In the genomic region with DNA sequence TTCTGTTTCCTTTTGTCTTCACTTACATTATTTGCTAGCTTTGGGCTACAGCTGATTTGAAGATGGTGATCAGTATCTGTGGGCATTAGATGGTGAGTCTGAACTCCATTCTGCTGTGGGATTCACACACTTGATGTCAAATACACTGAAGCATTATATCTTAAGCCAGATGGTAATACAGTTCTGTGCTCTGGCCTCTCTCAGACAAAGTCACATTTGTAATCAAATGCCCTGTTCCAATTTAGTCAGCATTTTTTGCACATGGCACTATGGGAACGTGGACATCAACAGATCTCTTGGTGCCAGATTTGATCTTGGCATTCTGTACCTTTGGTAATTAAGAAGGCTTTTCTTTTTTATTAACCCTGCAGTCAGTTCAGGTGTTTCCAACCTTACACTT, we compare ENCODE assay signal across 2 cellular contexts.
TF ChIP-seq lines count a peak whose summit lies in the region.

No MANE protein-coding gene starts in this region.

TF ChIP-seq in liver, 16 proteins besides CTCF, POLR2A, EP300 and RAD21:
- TF ChIP-seq FOXA2 (IDR thresholded peaks at IDR 0.05) = no peak
- TF ChIP-seq JUND (IDR thresholded peaks at IDR 0.05) = no peak
- no peak for TF ChIP-seq HNF4G (IDR thresholded peaks at IDR 0.05)
- TF ChIP-seq EGR1 (IDR thresholded peaks at IDR 0.05; ENCODE audit: low read depth in 2 of 2) = no peak
- TF ChIP-seq HNF4A (conservative IDR thresholded peaks at IDR 0.05) = no peak
- no peak for TF ChIP-seq MAX (IDR thresholded peaks at IDR 0.05)
- no peak for TF ChIP-seq TAF1 (conservative IDR thresholded peaks at IDR 0.05)
- no peak for TF ChIP-seq ZBTB33 (IDR thresholded peaks at IDR 0.05)
- TF ChIP-seq RXRA (IDR thresholded peaks at IDR 0.05) = no peak
- TF ChIP-seq GABPA (IDR thresholded peaks at IDR 0.05 in 1 of 2, conservative IDR thresholded peaks at IDR 0.05 in 1 of 2) = no peak
- TF ChIP-seq, protein P1, sequence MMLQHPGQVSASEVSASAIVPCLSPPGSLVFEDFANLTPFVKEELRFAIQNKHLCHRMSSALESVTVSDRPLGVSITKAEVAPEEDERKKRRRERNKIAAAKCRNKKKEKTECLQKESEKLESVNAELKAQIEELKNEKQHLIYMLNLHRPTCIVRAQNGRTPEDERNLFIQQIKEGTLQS (IDR thresholded peaks at IDR 0.05) = no peak
- no peak for TF ChIP-seq SP1 (IDR thresholded peaks at IDR 0.05)
- TF ChIP-seq, protein P2, sequence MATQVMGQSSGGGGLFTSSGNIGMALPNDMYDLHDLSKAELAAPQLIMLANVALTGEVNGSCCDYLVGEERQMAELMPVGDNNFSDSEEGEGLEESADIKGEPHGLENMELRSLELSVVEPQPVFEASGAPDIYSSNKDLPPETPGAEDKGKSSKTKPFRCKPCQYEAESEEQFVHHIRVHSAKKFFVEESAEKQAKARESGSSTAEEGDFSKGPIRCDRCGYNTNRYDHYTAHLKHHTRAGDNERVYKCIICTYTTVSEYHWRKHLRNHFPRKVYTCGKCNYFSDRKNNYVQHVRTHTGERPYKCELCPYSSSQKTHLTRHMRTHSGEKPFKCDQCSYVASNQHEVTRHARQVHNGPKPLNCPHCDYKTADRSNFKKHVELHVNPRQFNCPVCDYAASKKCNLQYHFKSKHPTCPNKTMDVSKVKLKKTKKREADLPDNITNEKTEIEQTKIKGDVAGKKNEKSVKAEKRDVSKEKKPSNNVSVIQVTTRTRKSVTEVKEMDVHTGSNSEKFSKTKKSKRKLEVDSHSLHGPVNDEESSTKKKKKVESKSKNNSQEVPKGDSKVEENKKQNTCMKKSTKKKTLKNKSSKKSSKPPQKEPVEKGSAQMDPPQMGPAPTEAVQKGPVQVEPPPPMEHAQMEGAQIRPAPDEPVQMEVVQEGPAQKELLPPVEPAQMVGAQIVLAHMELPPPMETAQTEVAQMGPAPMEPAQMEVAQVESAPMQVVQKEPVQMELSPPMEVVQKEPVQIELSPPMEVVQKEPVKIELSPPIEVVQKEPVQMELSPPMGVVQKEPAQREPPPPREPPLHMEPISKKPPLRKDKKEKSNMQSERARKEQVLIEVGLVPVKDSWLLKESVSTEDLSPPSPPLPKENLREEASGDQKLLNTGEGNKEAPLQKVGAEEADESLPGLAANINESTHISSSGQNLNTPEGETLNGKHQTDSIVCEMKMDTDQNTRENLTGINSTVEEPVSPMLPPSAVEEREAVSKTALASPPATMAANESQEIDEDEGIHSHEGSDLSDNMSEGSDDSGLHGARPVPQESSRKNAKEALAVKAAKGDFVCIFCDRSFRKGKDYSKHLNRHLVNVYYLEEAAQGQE (IDR thresholded peaks at IDR 0.05) = no peak
- no peak for TF ChIP-seq FOXA1 (IDR thresholded peaks at IDR 0.05)
- TF ChIP-seq NR2F2 (IDR thresholded peaks at IDR 0.05) = no peak

TF ChIP-seq in HepG2, 621 proteins besides CTCF, POLR2A, EP300 and RAD21:
- no peak for TF ChIP-seq ZNF367 (CRISPR knock-in tag; IDR thresholded peaks at IDR 0.05; ENCODE audit: borderline replicate concordance)
- TF ChIP-seq ZFP90 (CRISPR knock-in tag; IDR thresholded peaks at IDR 0.05; ENCODE audit: borderline replicate concordance) = no peak
- no peak for TF ChIP-seq SRF (IDR thresholded peaks at IDR 0.05; ENCODE audit: low read depth, low read length)
- TF ChIP-seq ZMYM3 (CRISPR knock-in tag; IDR thresholded peaks at IDR 0.05) = no peak
- TF ChIP-seq, protein P3, sequence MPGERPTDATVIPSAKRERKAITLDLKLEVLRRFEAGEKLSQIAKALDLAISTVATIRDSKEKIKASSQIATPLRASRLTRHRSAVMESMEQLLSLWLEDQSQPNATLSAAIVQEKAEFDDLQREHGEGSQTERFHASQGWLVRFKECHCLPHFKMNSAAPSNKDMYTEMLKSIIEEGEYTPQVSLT (CRISPR knock-in tag; IDR thresholded peaks at IDR 0.05; ENCODE audit: borderline replicate concordance, low read depth) = no peak
- no peak for TF ChIP-seq HES4 (CRISPR knock-in tag; IDR thresholded peaks at IDR 0.05; ENCODE audit: borderline replicate concordance)
- peak in 1 of 2 experiments; percentile 24; a peak in 1 of 4 replicates for TF ChIP-seq MAFK (conservative IDR thresholded peaks at IDR 0.05 in 1 of 2, IDR thresholded peaks at IDR 0.05 in 1 of 2; ENCODE audit: low read length in 2 of 2)
